In genomic region chr13:42174344-42175162, GRCh38 we compare ENCODE assay signal across 23 cellular contexts.
A peak's percentile ranks its signal among the peaks of the same experiment; 100 is the strongest.
DNase-seq lines count a peak whose midpoint lies in the region; FAIRE-seq and TF ChIP-seq lines count a peak whose summit lies in the region.
"Had no signal": no experiment of that assay in that cellular context is flagged by ENCODE, and none has a peak within 500 bp of the region (broad histone marks: within the 10 kb centered on the region; RNA-seq: fewer than 3 reads in every experiment).

No MANE protein-coding gene starts in this region.

- TF ChIP-seq POLR2A in esophagus squamous epithelium (IDR thresholded peaks at IDR 0.05), result no peak

- TF ChIP-seq CTCF in osteocyte (IDR thresholded peaks at IDR 0.05), result no peak
- TF ChIP-seq CTCF in esophagus squamous epithelium (IDR thresholded peaks at IDR 0.05), result no peak

- DNase-seq in HCEC 1CT, result peak; percentile 70
- DNase-seq in T1000 (lab: John Stamatoyannopoulos, UW), result peak; percentile 1
- DNase-seq in fibroblast of peridontal ligament (ENCODE audit: extremely low read depth), result peak; percentile 36
- DNase-seq in osteocyte (ENCODE audit: extremely low spot score, unreplicated experiment), result no peak
- DNase-seq in esophagus squamous epithelium (lab: John Stamatoyannopoulos, UW), result no peak
- no peak for DNase-seq in activated CD4-positive, alpha-beta T cell treated with anti-CD3 and anti-CD28 coated beads, Interleukin-2, amount 50 U/mL, for 48 hours
- DNase-seq in RCC 7860 (ENCODE audit: low spot score), result no peak
- DNase-seq in COLO829 (ENCODE audit: low spot score), result no peak
- DNase-seq: activated CD4-positive, CD25-positive, alpha-beta regulatory T cell treated with anti-CD3 and anti-CD28 coated beads, Interleukin-2, amount 50 U/mL, for 72 hours; activated CD8-positive, alpha-beta memory T cell treated with anti-CD3 and anti-CD28 coated beads, Interleukin-2, amount 50 U/mL, for 4 hours; activated naive CD4-positive, alpha-beta T cell; CD4-positive, CD25-positive, alpha-beta regulatory T cell; endodermal cell; KG1; NCI-H1417; NK-92 treated with Interleukin-12 subunit alpha and Interleukin-12 subunit beta, amount 100 ng/mL, for 24 hours; occipital lobe; Right ventricle myocardium superior; T-helper 2 cell; transverse colon had no signal

- H3K27me3 ChIP-seq in esophagus squamous epithelium, result no peaks in the 10 kb centered on the region
- H3K27me3 ChIP-seq: transverse colon had no signal

- H3K4me3 ChIP-seq in esophagus squamous epithelium, result no peak overlapping the region
- H3K4me3 ChIP-seq: GM12878, skin epidermis, transverse colon had no signal

- intact Hi-C loops in esophagus squamous epithelium (cut with DNase I), result no loop called here

- no peaks in the 10 kb centered on the region for H3K4me1 Mint-ChIP-seq in osteocyte (ENCODE audit: unreplicated experiment)
- H3K4me1 Mint-ChIP-seq: stimulated activated memory B cell treated with anti-CD40 and anti-IgM and Interleukin-4, amounts not matched to agents 10 μg/mL and 1 μg/mL and 100 μg/mL, for 72 hours had no signal

- H3K4me1 ChIP-seq in esophagus squamous epithelium, result no peaks in the 10 kb centered on the region
- H3K4me1 ChIP-seq: transverse colon had no signal

- FAIRE-seq in RCC 7860 (lab: Jason Lieb, UNC), result no peak
- FAIRE-seq: GM12878 had no signal

- H3K36me3 Mint-ChIP-seq in osteocyte (ENCODE audit: unreplicated experiment), result peaks cover 27% of the 10 kb centered on the region
- H3K36me3 Mint-ChIP-seq: stimulated activated memory B cell treated with anti-CD40 and anti-IgM and Interleukin-4, amounts not matched to agents 10 μg/mL and 1 μg/mL and 100 μg/mL, for 72 hours had no signal

- 69 to 71% methylated on average over 7 to 8 of the region's 8 CpGs for WGBS in esophagus squamous epithelium, 2 donors

- no peaks in the 10 kb centered on the region for H3K27me3 Mint-ChIP-seq in osteocyte (ENCODE audit: unreplicated experiment)
- H3K27me3 Mint-ChIP-seq: CD4-positive, CD25-positive, alpha-beta regulatory T cell; stimulated activated memory B cell treated with anti-CD40 and anti-IgM and Interleukin-4, amounts not matched to agents 10 μg/mL and 1 μg/mL and 100 μg/mL, for 72 hours had no signal

- H3K36me3 ChIP-seq in esophagus squamous epithelium, result peaks cover 0 to 72% (median 0%) of the 10 kb centered on the region in 3 donors

- peak overlapping the region; percentile 13 for H3K27ac Mint-ChIP-seq in osteocyte (ENCODE audit: unreplicated experiment)
- H3K27ac Mint-ChIP-seq: endodermal cell; stimulated activated memory B cell treated with anti-CD40 and anti-IgM and Interleukin-4, amounts not matched to agents 10 μg/mL and 1 μg/mL and 100 μg/mL, for 72 hours had no signal

- H3K9me3 ChIP-seq in esophagus squamous epithelium, result no peaks in the 10 kb centered on the region
- H3K9me3 ChIP-seq: transverse colon had no signal

- H3K27ac ChIP-seq in esophagus squamous epithelium, result no peak overlapping the region
- H3K27ac ChIP-seq: skin epidermis had no signal

- no peaks in the 10 kb centered on the region for H3K9me3 Mint-ChIP-seq in osteocyte (ENCODE audit: unreplicated experiment)
- H3K9me3 Mint-ChIP-seq: endodermal cell; stimulated activated memory B cell treated with anti-CD40 and anti-IgM and Interleukin-4, amounts not matched to agents 10 μg/mL and 1 μg/mL and 100 μg/mL, for 72 hours had no signal

- H3K4me3 Mint-ChIP-seq in osteocyte (ENCODE audit: unreplicated experiment), result no peak overlapping the region
- H3K4me3 Mint-ChIP-seq: CD4-positive, CD25-positive, alpha-beta regulatory T cell; endodermal cell; stimulated activated memory B cell treated with anti-CD40 and anti-IgM and Interleukin-4, amounts not matched to agents 10 μg/mL and 1 μg/mL and 100 μg/mL, for 72 hours had no signal

Comparison
In these comparisons a context has a peak if more than half of its experiments do, and no peak if none do; other contexts are left out.
1. DNase-seq: peak in HCEC 1CT (single experiment), T1000 (single experiment) and fibroblast of peridontal ligament (single experiment); none in osteocyte (single experiment), esophagus squamous epithelium (single experiment), activated CD4-positive, alpha-beta T cell treated with anti-CD3 and anti-CD28 coated beads, Interleukin-2, amount 50 U/mL, for 48 hours (0 of 2), RCC 7860 (single experiment) and COLO829 (single experiment).